In the genomic region with DNA sequence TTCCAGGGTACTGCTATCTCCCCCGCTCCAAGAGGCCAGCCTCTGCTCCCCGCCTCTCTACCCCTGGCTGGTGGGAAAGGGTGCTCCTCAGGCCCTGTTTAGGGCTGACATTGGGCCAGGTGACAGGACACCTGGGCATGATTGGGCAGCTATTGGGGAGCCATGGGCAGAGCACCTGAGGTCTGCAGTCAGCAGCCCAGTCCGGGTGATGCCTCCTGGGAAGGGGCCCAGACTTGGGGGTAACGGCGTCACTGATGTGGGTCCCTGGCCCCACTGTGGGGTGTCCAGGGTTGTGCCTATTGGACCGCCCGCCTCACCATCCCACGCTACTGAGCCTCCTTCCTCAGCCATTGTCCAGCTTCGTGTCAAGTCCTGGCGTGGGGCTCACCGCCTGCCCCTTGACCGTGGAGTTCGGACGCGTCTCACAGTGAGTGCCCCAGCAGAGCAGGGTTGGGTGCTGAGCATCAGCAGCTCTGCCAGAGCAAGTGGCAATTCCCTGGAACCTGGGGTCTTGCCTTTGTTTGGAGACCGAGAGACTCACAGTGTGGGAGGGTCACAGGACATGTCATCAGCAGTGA, we compare ENCODE assay signal across 15 cellular contexts. TPM values are rescaled to one million over a fixed set of nuclear protein-coding genes. Genes with fewer than 3 reads are reported as not detected.
"Had no signal": no experiment of that assay in that cellular context is flagged by ENCODE, and none has a peak within 500 bp of the region (broad histone marks: within the 10 kb centered on the region; RNA-seq: fewer than 3 reads in every experiment).

No MANE protein-coding gene starts in this region.

- H3K9me3 ChIP-seq: heart left ventricle, neutrophil had no signal

- DNase-seq: activated CD8-positive, alpha-beta memory T cell treated with anti-CD3 and anti-CD28 coated beads, Interleukin-2, amount 50 U/mL, for 4 hours; activated CD8-positive, alpha-beta T cell treated with anti-CD3 and anti-CD28 coated beads for 36 hours; activated naive CD8-positive, alpha-beta T cell treated with anti-CD3 and anti-CD28 coated beads for 36 hours; brain microvascular endothelial cell; cerebellar nuclear complex; foreskin keratinocyte; small intestine had no signal

- H3K36me3 ChIP-seq: brain microvascular endothelial cell, neutrophil had no signal

- H3K27me3 Mint-ChIP-seq: activated CD8-positive, alpha-beta T cell treated with anti-CD3 and anti-CD28 coated beads for 36 hours; activated naive CD8-positive, alpha-beta T cell treated with anti-CD3 and anti-CD28 coated beads for 36 hours had no signal

- FAIRE-seq: endothelial cell of umbilical vein, small intestine, urothelium cell line had no signal

- H3K9me3 Mint-ChIP-seq: activated CD8-positive, alpha-beta T cell treated with anti-CD3 and anti-CD28 coated beads for 36 hours; activated naive CD8-positive, alpha-beta T cell treated with anti-CD3 and anti-CD28 coated beads for 36 hours; activated T-helper 2 cell treated with anti-CD3 and anti-CD28 coated beads, Interferon-gamma antibody, Interleukin-2, Interleukin-4, amounts not matched to agents 10 μg/mL and 5 μg/mL and 100 μg/mL, durations not matched to agents 14 hours and 24 hours and 36 hours; T-helper 1 cell treated with Interleukin-12 subunit alpha and Interleukin-12 subunit beta and Interleukin-4 antibody, amounts not matched to agents 30 μg/mL and 1 μg/mL, for 36 hours had no signal

- H3K27ac ChIP-seq: brain microvascular endothelial cell, foreskin keratinocyte, heart left ventricle, neutrophil had no signal

- H3K4me3 ChIP-seq: heart left ventricle had no signal

- H3K27me3 ChIP-seq: brain microvascular endothelial cell, foreskin keratinocyte, heart left ventricle, neutrophil had no signal

- H3K27ac Mint-ChIP-seq: activated CD8-positive, alpha-beta T cell treated with anti-CD3 and anti-CD28 coated beads for 36 hours; activated naive CD8-positive, alpha-beta T cell treated with anti-CD3 and anti-CD28 coated beads for 36 hours; activated T-helper 2 cell treated with anti-CD3 and anti-CD28 coated beads, Interferon-gamma antibody, Interleukin-2, Interleukin-4, amounts not matched to agents 10 μg/mL and 5 μg/mL and 100 μg/mL, durations not matched to agents 14 hours and 24 hours and 36 hours; T-helper 1 cell treated with Interleukin-12 subunit alpha and Interleukin-12 subunit beta and Interleukin-4 antibody, amounts not matched to agents 30 μg/mL and 1 μg/mL, for 36 hours had no signal

- ATAC-seq: activated CD8-positive, alpha-beta T cell treated with anti-CD3 and anti-CD28 coated beads for 36 hours; foreskin keratinocyte; heart left ventricle; SK-N-SH treated with all-trans-retinoic acid at 6 μM for 48 hours had no signal

RNA-seq across cellular contexts. Expression of a gene that starts 9.8 kb away (rescaled TPM):
- total RNA-seq: foreskin keratinocyte, lower leg skin had no signal
